ENCODE assay signal across 8 cellular contexts in the genomic region with DNA sequence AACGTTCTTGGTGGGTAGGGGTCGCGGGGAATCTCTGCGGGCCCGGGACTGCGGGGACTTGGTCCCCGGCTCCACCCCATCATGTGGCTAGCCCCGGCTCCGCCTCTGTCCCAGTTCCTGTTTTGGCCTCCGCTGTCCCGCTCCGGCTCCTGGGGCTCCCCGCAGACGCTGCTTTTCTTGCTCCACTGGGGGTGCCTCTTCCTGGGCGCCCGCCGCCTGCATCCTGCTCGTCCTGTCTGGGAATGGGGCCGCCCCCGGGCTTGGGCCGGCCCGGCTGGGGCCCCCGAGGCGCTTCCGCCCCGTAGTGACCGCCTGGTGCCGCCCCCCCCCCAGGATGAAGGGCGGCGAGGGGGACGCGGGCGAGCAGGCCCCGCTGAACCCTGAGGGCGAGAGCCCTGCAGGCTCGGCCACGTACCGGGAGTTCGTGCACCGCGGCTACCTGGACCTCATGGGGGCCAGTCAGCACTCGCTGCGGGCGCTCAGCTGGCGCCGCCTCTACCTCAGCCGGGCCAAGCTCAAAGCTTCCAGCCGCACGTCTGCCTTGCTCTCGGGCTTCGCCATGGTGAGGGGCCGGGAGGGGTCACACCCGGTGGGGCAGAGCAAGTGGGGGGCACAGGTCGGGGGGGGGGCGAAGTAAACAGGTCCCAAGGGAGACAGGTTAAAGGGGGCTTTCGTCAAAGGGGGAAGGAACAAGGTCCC. TPM values are rescaled to one million over a fixed set of nuclear protein-coding genes. Genes with fewer than 3 reads are reported as not detected.
DNase-seq lines count a peak whose midpoint lies in the region; TF ChIP-seq lines count a peak whose summit lies in the region.

A gene (plus strand): TSS at position 113 of the 699 bp plus-strand sequence. CDS start 222 bp downstream, at position 335.

- peaks cover 8% of the 10 kb centered on the region for H3K36me3 Mint-ChIP-seq in activated CD4-positive, alpha-beta T cell treated with anti-CD3 and anti-CD28 coated beads, Interleukin-2, amount 10 ng/mL, durations not matched to agents 24 days and 14 days (ENCODE audit: low read depth)

- DNase-seq in NCI-H1417 (lab: John Stamatoyannopoulos, UW) (peak in 2 of 3 experiments; percentile 19 to 30), NCI-H1417 treated with DMSO at 0.1 percent for 48 hours (lab: John Stamatoyannopoulos, UW) (no peak), H7 (peak; percentile 86), MM.1S (peak; percentile 63), medulla oblongata (ENCODE audit: extremely low spot score) (peak; percentile 83), stomach (peak; percentile 77)
- DNase-seq in activated CD4-positive, alpha-beta T cell treated with anti-CD3 and anti-CD28 coated beads, Interleukin-2, amount 10 ng/mL, durations not matched to agents 24 days and 14 days = peak; percentile 87

- H3K27me3 Mint-ChIP-seq in activated CD4-positive, alpha-beta T cell treated with anti-CD3 and anti-CD28 coated beads, Interleukin-2, amount 10 ng/mL, durations not matched to agents 24 days and 14 days = no peaks in the 10 kb centered on the region

- WGBS in stomach, 5 donors = 0 to 1% (median 0%) methylated on average over 17 to 56 of the region's 56 CpGs

- H3K4me2 ChIP-seq in MM.1S (ENCODE audit: low read depth, low read length) = peak within 1 kb of the TSS; percentile 100

- peaks cover 6% of the 10 kb centered on the region for H3K36me3 ChIP-seq in H7 (replicated peaks; ENCODE audit: control insufficient read depth, insufficient read depth, low read length)
- no peaks in the 10 kb centered on the region for H3K36me3 ChIP-seq in MM.1S (replicated peaks; ENCODE audit: insufficient read depth, low read length)
- peaks cover 0 to 34% (median 30%) of the 10 kb centered on the region in 4 donors for H3K36me3 ChIP-seq in stomach

- peaks cover 10% of the 10 kb centered on the region for H3F3A ChIP-seq in MM.1S (ENCODE audit: insufficient read depth, low read length)

- peaks cover 14% of the 10 kb centered on the region for H3K4me1 Mint-ChIP-seq in activated CD4-positive, alpha-beta T cell treated with anti-CD3 and anti-CD28 coated beads, Interleukin-2, amount 10 ng/mL, durations not matched to agents 24 days and 14 days

- peak within 1 kb of the TSS; percentile 80 for H2AFZ ChIP-seq in MM.1S (ENCODE audit: low read length)

- no peaks in the 10 kb centered on the region for H4K20me1 ChIP-seq in MM.1S (ENCODE audit: insufficient read depth, low read length)

- H3K27ac ChIP-seq in MM.1S (ENCODE audit: low read length) (peak within 1 kb of the TSS; percentile 58; the same call in 1 of the 2 replicates), stomach (peak within 1 kb of the TSS; percentile 89 to 96 (median 92))

- no peaks in the 10 kb centered on the region for H3K9me3 ChIP-seq in MM.1S (replicated peaks; ENCODE audit: insufficient read depth, low read length)
- H3K9me3 ChIP-seq in stomach = no peaks in the 10 kb centered on the region

- TF ChIP-seq POLR2A in stomach (IDR thresholded peaks at IDR 0.05) = no peak

- H3K4me1 ChIP-seq in MM.1S (ENCODE audit: low read length) (peaks cover 8% of the 10 kb centered on the region), stomach (peaks cover 28 to 60% (median 58%) of the 10 kb centered on the region in 4 donors)

- peak within 1 kb of the TSS; percentile 85 for H3K4me3 Mint-ChIP-seq in activated CD4-positive, alpha-beta T cell treated with anti-CD3 and anti-CD28 coated beads, Interleukin-2, amount 10 ng/mL, durations not matched to agents 24 days and 14 days

- H3K4me3 ChIP-seq in H7 (ENCODE audit: insufficient read depth, low read depth, low read length) (peak within 1 kb of the TSS; percentile 79), MM.1S (ENCODE audit: low read length) (peak within 1 kb of the TSS; percentile 96), stomach (peak within 1 kb of the TSS; percentile 69 to 88 (median 83))

- intact Hi-C loops in activated CD4-positive, alpha-beta T cell treated with anti-CD3 and anti-CD28 coated beads, Interleukin-2, amount 10 ng/mL, durations not matched to agents 24 days and 14 days (cut with micrococcal nuclease) = no loop called here
- intact Hi-C loops in stomach (cut with DNase I; ENCODE audit: low total_unique reads) = no loop called here

- TF ChIP-seq EP300 in stomach (IDR thresholded peaks at IDR 0.05) = no peak

- no peaks in the 10 kb centered on the region for H3K9me2 ChIP-seq in MM.1S (replicated peaks; ENCODE audit: insufficient read depth, low read length)

- H3K9ac ChIP-seq in MM.1S (ENCODE audit: low read length) = peak within 1 kb of the TSS; percentile 90

- peak within 1 kb of the TSS; percentile 81 for H3K27ac Mint-ChIP-seq in activated CD4-positive, alpha-beta T cell treated with anti-CD3 and anti-CD28 coated beads, Interleukin-2, amount 10 ng/mL, durations not matched to agents 24 days and 14 days

- no peaks in the 10 kb centered on the region for H3K9me3 Mint-ChIP-seq in activated CD4-positive, alpha-beta T cell treated with anti-CD3 and anti-CD28 coated beads, Interleukin-2, amount 10 ng/mL, durations not matched to agents 24 days and 14 days

- in situ Hi-C loops in endometrial microvascular endothelial cells (cut with HindIII; ENCODE audit: inconsistent ontology term, low pct_unique_long_range_greater_than_20kb, low sequenced_read_pairs) = no loop called here

- no peaks in the 10 kb centered on the region for H3K27me3 ChIP-seq in H7 (ENCODE audit: control insufficient read depth, insufficient read depth, low read length)
- H3K27me3 ChIP-seq in MM.1S (replicated peaks; ENCODE audit: insufficient read depth, low read length) = no peaks in the 10 kb centered on the region
- no peaks in the 10 kb centered on the region for H3K27me3 ChIP-seq in stomach

- no peak for TF ChIP-seq CTCF in MM.1S (IDR thresholded peaks at IDR 0.05; ENCODE audit: low read length)
- no peak for TF ChIP-seq CTCF in stomach (IDR thresholded peaks at IDR 0.05)

- H3K79me2 ChIP-seq in MM.1S (ENCODE audit: low read length) = peaks cover 14% of the 10 kb centered on the region

RNA-seq across cellular contexts. Expression of the gene that starts here (rescaled TPM):
- total RNA-seq in H7 (2014; rRNA removed; shearing (Covaris generic)) = 15.3 and 18.4 TPM in 2 replicates
- total RNA-seq in activated CD4-positive, alpha-beta T cell treated with anti-CD3 and anti-CD28 coated beads, Interleukin-2, amount 10 ng/mL, durations not matched to agents 24 days and 14 days = 11.8 and 12.7 TPM in 2 replicates
- total RNA-seq in endometrial microvascular endothelial cells (ENCODE audit: inconsistent ontology term) (13.4 TPM), stomach (10 to 100 TPM in 2 of 5 donors, 1 to 10 TPM in 2, not detected in 1; 6.7 to 14.0 (median 11.2) TPM)
- 10 to 100 TPM in 2 of 3 donors, 1 to 10 TPM in 1; 7.8 to 26.0 (median 10.5) TPM for polyA plus RNA-seq in stomach
